ENCODE assay signal across 1 cellular context in genomic region chr11:117299351-117300300, GRCh38.
TF ChIP-seq lines count a peak whose summit lies in the region.

No MANE protein-coding gene starts in this region.

TF ChIP-seq in IMR-90, 13 proteins besides CTCF, POLR2A, EP300 and RAD21 (continued from another document):
- TF ChIP-seq, protein P1, sequence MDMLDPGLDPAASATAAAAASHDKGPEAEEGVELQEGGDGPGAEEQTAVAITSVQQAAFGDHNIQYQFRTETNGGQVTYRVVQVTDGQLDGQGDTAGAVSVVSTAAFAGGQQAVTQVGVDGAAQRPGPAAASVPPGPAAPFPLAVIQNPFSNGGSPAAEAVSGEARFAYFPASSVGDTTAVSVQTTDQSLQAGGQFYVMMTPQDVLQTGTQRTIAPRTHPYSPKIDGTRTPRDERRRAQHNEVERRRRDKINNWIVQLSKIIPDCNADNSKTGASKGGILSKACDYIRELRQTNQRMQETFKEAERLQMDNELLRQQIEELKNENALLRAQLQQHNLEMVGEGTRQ (IDR thresholded peaks at IDR 0.05; ENCODE audit: low read depth, low read length) = no peak
- no peak for TF ChIP-seq MXI1 (IDR thresholded peaks at IDR 0.05; ENCODE audit: borderline replicate concordance, low read depth, low read length)
- no peak for TF ChIP-seq CHD1 (IDR thresholded peaks at IDR 0.05; ENCODE audit: low read depth, low read length)
- TF ChIP-seq NFE2L2 (IDR thresholded peaks at IDR 0.05; ENCODE audit: low read depth, low read length) = no peak
- no peak for TF ChIP-seq FOS (IDR thresholded peaks at IDR 0.05; ENCODE audit: low read depth, low read length)
- no peak for TF ChIP-seq RCOR1 (IDR thresholded peaks at IDR 0.05; ENCODE audit: insufficient replicate concordance, low read length)
